1 cellular context compared by ENCODE assay signal in the genomic region with DNA sequence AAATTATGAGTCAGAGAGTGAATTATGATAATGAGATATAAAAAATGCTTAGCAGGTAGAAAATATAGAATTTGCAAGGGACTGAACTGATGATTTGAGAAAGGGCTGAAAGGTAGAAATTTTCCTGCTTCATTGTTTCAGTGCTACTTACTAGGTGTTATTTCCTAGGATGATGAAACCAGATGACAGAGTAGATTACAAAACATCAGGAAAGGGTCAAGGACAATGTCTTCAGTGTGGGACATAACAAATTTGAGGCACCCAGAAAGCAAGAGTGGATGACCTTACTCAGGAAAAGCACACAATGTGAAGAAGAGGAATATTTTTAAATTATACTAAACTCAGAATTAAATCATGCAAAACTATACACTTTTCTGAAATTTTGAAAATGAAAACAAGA.
TF ChIP-seq lines count a peak whose summit lies in the region.

No MANE protein-coding gene starts in this region.

TF ChIP-seq in K562, 482 proteins besides CTCF, POLR2A, EP300 and RAD21 (continued from another document):
- TF ChIP-seq NCOR1 (IDR thresholded peaks at IDR 0.05) (no peak), EWSR1 (IDR thresholded peaks at IDR 0.05; ENCODE audit: borderline replicate concordance, low read depth, partially characterized antibody) (no peak), MCM7 (IDR thresholded peaks at IDR 0.05) (no peak), NUFIP1 (IDR thresholded peaks at IDR 0.05; ENCODE audit: partially characterized antibody) (no peak)
